17 cellular contexts compared by ENCODE assay signal in the genomic region with DNA sequence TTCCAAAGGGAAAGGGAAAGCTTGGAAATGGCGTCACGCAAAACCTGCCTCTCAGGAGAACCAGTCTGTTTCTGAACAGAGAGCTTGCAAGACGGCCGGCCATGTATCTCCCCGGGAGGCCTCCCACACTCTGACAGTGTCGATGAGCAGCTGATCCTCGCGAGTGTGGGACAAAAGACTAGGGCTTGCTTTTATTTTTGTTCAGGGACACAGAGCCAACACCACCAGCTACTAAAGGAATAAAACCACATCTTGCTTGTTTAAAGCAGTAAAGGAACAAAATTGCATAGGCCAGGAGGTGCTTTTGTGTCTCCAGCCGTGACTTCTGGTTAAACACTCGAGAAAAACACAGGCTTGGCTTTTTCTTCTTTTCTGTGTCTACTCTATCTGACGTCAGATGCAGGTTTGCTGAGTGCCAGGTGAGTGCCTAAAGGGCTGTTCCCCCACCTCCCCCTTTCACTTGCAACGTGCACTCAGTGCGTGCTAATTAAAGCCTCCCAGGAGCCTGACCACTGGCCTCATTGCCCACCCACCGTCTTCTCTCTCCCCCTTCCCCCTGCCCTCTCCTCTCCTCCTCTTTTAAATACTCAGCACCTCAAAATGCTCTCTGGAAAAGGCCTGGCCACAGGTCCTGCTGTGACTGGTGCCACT. TPM values are rescaled to one million over a fixed set of nuclear protein-coding genes. Genes with fewer than 3 reads are reported as not detected.
DNase-seq lines count a peak whose midpoint lies in the region; ATAC-seq, FAIRE-seq and TF ChIP-seq lines count a peak whose summit lies in the region.
"Had no signal": no experiment of that assay in that cellular context is flagged by ENCODE, and none has a peak within 500 bp of the region (broad histone marks: within the 10 kb centered on the region; RNA-seq: fewer than 3 reads in every experiment).

No MANE protein-coding gene starts in this region.

- no peak overlapping the region for H3K27ac Mint-ChIP-seq in activated naive CD8-positive, alpha-beta T cell treated with anti-CD3 and anti-CD28 coated beads for 36 hours
- no peak overlapping the region for H3K27ac Mint-ChIP-seq in T-helper 2 cell treated with Interferon-gamma antibody and Interleukin-4, amounts not matched to agents 5 μg/mL and 100 μg/mL, for 36 hours
- H3K27ac Mint-ChIP-seq: activated CD4-positive, alpha-beta T cell treated with anti-CD3 and anti-CD28 coated beads for 36 hours; T-helper 1 cell treated with Interleukin-12 subunit alpha and Interleukin-12 subunit beta and Interleukin-4 antibody, amounts not matched to agents 30 μg/mL and 1 μg/mL, for 36 hours had no signal

- H3K27ac ChIP-seq in HepG2 (ENCODE audit: extremely low read length, insufficient read depth, low read length), result peak overlapping the region; percentile 38
- H3K27ac ChIP-seq in upper lobe of right lung, result peak overlapping the region; percentile 55
- H3K27ac ChIP-seq: HL-60, Peyer's patch had no signal

- CTCF ChIA-PET in HepG2 (lab: Yijun Ruan, JAX; ENCODE audit: low intra/inter-chr PET ratio, low total read pairs), result no interaction called here

- intact Hi-C loops in Right ventricle myocardium superior (cut with DNase I), result no loop called here
- intact Hi-C loops in cardiac septum (cut with DNase I), result no loop called here
- intact Hi-C loops in HepG2 (cut with micrococcal nuclease; ENCODE audit: unreplicated experiment), result no loop called here
- intact Hi-C loops in upper lobe of right lung (cut with DNase I), result no loop called here

- H2AFZ ChIP-seq in HepG2 (ENCODE audit: low read length), result no peak overlapping the region

- POLR2A ChIA-PET in HepG2 (lab: Yijun Ruan, JAX), result interaction anchor here (0.9 to 2.9 kb wide), 3 partner anchors 9 to 20 kb away, joined by 3 to 12 read pairs (median 4); no protein-coding TSS in a partner anchor

- no peaks in the 10 kb centered on the region for H3K79me2 ChIP-seq in HepG2 (ENCODE audit: insufficient read depth, low read length)

- peaks cover 6% of the 10 kb centered on the region for H3K36me3 Mint-ChIP-seq in activated naive CD8-positive, alpha-beta T cell treated with anti-CD3 and anti-CD28 coated beads for 36 hours
- H3K36me3 Mint-ChIP-seq in T-helper 2 cell treated with Interferon-gamma antibody and Interleukin-4, amounts not matched to agents 5 μg/mL and 100 μg/mL, for 36 hours (ENCODE audit: low read depth), result peaks cover 3% of the 10 kb centered on the region

- no peak for TF ChIP-seq EP300 in HepG2 (IDR thresholded peaks at IDR 0.05; ENCODE audit: low read depth in 2 of 2, low read length in 2 of 2)
- no peak for TF ChIP-seq EP300 in HepG2 (CRISPR knock-in tag; IDR thresholded peaks at IDR 0.05; ENCODE audit: borderline replicate concordance)

- WGBS in HepG2 (ENCODE audit: low lambda C conversion rate), result 95% methylated on average over 14 of the region's 14 CpGs

- no peak overlapping the region for H3K4me2 ChIP-seq in HepG2 (ENCODE audit: low read depth, low read length)
- H3K4me2 ChIP-seq: smooth muscle cell had no signal

- H3K4me3 Mint-ChIP-seq in activated naive CD8-positive, alpha-beta T cell treated with anti-CD3 and anti-CD28 coated beads for 36 hours, result no peak overlapping the region
- H3K4me3 Mint-ChIP-seq in T-helper 2 cell treated with Interferon-gamma antibody and Interleukin-4, amounts not matched to agents 5 μg/mL and 100 μg/mL, for 36 hours, result no peak overlapping the region
- H3K4me3 Mint-ChIP-seq: activated CD4-positive, alpha-beta T cell treated with anti-CD3 and anti-CD28 coated beads for 36 hours; T-helper 1 cell treated with Interleukin-12 subunit alpha and Interleukin-12 subunit beta and Interleukin-4 antibody, amounts not matched to agents 30 μg/mL and 1 μg/mL, for 36 hours had no signal

- H3K36me3 ChIP-seq in HepG2 (replicated peaks in 1 of 2; ENCODE audit: control insufficient read depth in 1 of 2, insufficient read depth in 2 of 2, low read length in 2 of 2), result peaks cover 1 to 3% of the 10 kb centered on the region in 2 experiments; a peak in 2 of 5 replicates
- no peaks in the 10 kb centered on the region for H3K36me3 ChIP-seq in upper lobe of right lung
- H3K36me3 ChIP-seq: Peyer's patch had no signal

- H3K27me3 ChIP-seq in HepG2 (ENCODE audit: control insufficient read depth in 1 of 2, insufficient read depth in 2 of 2, low read length in 2 of 2), result no peaks in the 10 kb centered on the region
- no peaks in the 10 kb centered on the region for H3K27me3 ChIP-seq in upper lobe of right lung
- H3K27me3 ChIP-seq: Peyer's patch had no signal

- peaks cover 10% of the 10 kb centered on the region for H3K27me3 Mint-ChIP-seq in activated naive CD8-positive, alpha-beta T cell treated with anti-CD3 and anti-CD28 coated beads for 36 hours
- no peaks in the 10 kb centered on the region for H3K27me3 Mint-ChIP-seq in T-helper 2 cell treated with Interferon-gamma antibody and Interleukin-4, amounts not matched to agents 5 μg/mL and 100 μg/mL, for 36 hours (ENCODE audit: low read depth)

- peaks cover 12% of the 10 kb centered on the region for H3K9me3 Mint-ChIP-seq in activated naive CD8-positive, alpha-beta T cell treated with anti-CD3 and anti-CD28 coated beads for 36 hours
- peaks cover 15% of the 10 kb centered on the region for H3K9me3 Mint-ChIP-seq in T-helper 2 cell treated with Interferon-gamma antibody and Interleukin-4, amounts not matched to agents 5 μg/mL and 100 μg/mL, for 36 hours

- TF ChIP-seq POLR2A in HepG2 (IDR thresholded peaks at IDR 0.05; ENCODE audit: insufficient read depth in 1 of 2, low read depth in 2 of 2, low read length in 2 of 2), result no peak

- TF ChIP-seq CTCF in HepG2 (CRISPR knock-in tag; IDR thresholded peaks at IDR 0.05) (no peak), upper lobe of right lung (IDR thresholded peaks at IDR 0.05) (no peak)

- H3K9ac ChIP-seq in HepG2 (ENCODE audit: insufficient read depth, low read depth, low read length), result no peak overlapping the region

- H3K9me3 ChIP-seq in HepG2 (ENCODE audit: low read length) (peaks cover 13% of the 10 kb centered on the region), upper lobe of right lung (peaks cover 9% of the 10 kb centered on the region)

- no peak for DNase-seq in Right ventricle myocardium superior
- no peak for DNase-seq in cardiac septum (ENCODE audit: low spot score)
- DNase-seq in NCI-H748 treated with DMSO at 0.1 percent for 48 hours (lab: John Stamatoyannopoulos, UW), result peak; percentile 44
- DNase-seq in HepG2 (ENCODE audit: low spot score), result no peak
- DNase-seq in upper lobe of right lung, result no peak
- no peak for DNase-seq in activated naive CD8-positive, alpha-beta T cell treated with anti-CD3 and anti-CD28 coated beads for 36 hours
- no peak for DNase-seq in T-helper 2 cell treated with Interferon-gamma antibody and Interleukin-4, amounts not matched to agents 5 μg/mL and 100 μg/mL, for 36 hours (ENCODE audit: low spot score)
- DNase-seq: activated CD4-positive, alpha-beta T cell treated with anti-CD3 and anti-CD28 coated beads for 36 hours; cortex of kidney; Kasumi-1; NCI-H446 treated with DMSO at 0.1 percent for 48 hours; Peyer's patch had no signal

- FAIRE-seq in HepG2 (lab: Jason Lieb, UNC), result no peak

- H3K4me1 ChIP-seq in HepG2 (ENCODE audit: insufficient read depth, low read length) (peaks cover 35% of the 10 kb centered on the region), upper lobe of right lung (no peaks in the 10 kb centered on the region)
- H3K4me1 ChIP-seq: Peyer's patch had no signal

- H4K20me1 ChIP-seq in HepG2 (ENCODE audit: insufficient read depth, low read length), result no peaks in the 10 kb centered on the region

- no peaks in the 10 kb centered on the region for H3K4me1 Mint-ChIP-seq in activated naive CD8-positive, alpha-beta T cell treated with anti-CD3 and anti-CD28 coated beads for 36 hours
- peaks cover 2% of the 10 kb centered on the region for H3K4me1 Mint-ChIP-seq in T-helper 2 cell treated with Interferon-gamma antibody and Interleukin-4, amounts not matched to agents 5 μg/mL and 100 μg/mL, for 36 hours (ENCODE audit: low read depth)
- H3K4me1 Mint-ChIP-seq: activated CD4-positive, alpha-beta T cell treated with anti-CD3 and anti-CD28 coated beads for 36 hours had no signal

- no peak overlapping the region for H3K4me3 ChIP-seq in HepG2 (replicated peaks in 1 of 3; ENCODE audit: insufficient read depth in 1 of 3, low read depth in 2 of 3, low read length in 3 of 3)
- no peak overlapping the region for H3K4me3 ChIP-seq in upper lobe of right lung
- H3K4me3 ChIP-seq: Peyer's patch, smooth muscle cell had no signal

- TF ChIP-seq RAD21 in HepG2 (CRISPR knock-in tag; IDR thresholded peaks at IDR 0.05), result no peak

- no TSS peak for BruUV-seq in HepG2 (replicated peaks; lab: Mats Ljungman, UMichigan)

- ATAC-seq in Right ventricle myocardium superior (ENCODE audit: poor library complexity), result peak; percentile 26
- no peak for ATAC-seq in HepG2
- peak; percentile 6 for ATAC-seq in upper lobe of right lung
- no peak for ATAC-seq in GM21360 (IDR thresholded peaks at IDR 0.05; ENCODE audit: unreplicated experiment)
- ATAC-seq: activated CD4-positive, alpha-beta T cell treated with anti-CD3 and anti-CD28 coated beads for 36 hours; HCT116 had no signal

- in situ Hi-C loops in HepG2 (cut with HindIII; ENCODE audit: extremely low pct_ligation_motif_present, low pct_unique_long_range_greater_than_20kb), result no loop called here

RNA-seq across cellular contexts. Expression of a gene that starts 41.7 kb away (rescaled TPM):
- total RNA-seq in Right ventricle myocardium superior (2.7 TPM), cardiac septum (2.9 TPM), HepG2 (2016; rRNA removed; fragmentation: Illumina TruSeq; extraction: Trizol) (3.9 and 4.8 TPM in 2 replicates), upper lobe of right lung (3.6 TPM)
- 0.97 and 1.1 TPM in 2 replicates for total RNA-seq in HepG2 (2016; cell fraction: cytosol; rRNA removed; fragmentation: Illumina TruSeq; extraction: Trizol; ENCODE audit: low read depth)
- total RNA-seq in HepG2 (2016; cell fraction: insoluble cytoplasmic fraction; rRNA removed; fragmentation: Illumina TruSeq; extraction: Trizol), result 3.1 and 4.8 TPM in 2 replicates
- 3.5 and 4.4 TPM in 2 replicates for total RNA-seq in HepG2 (2016; cell fraction: membrane; rRNA removed; fragmentation: Illumina TruSeq; extraction: Trizol)
- 5.2 and 5.7 TPM in 2 replicates for total RNA-seq in HepG2 (2016; cell fraction: nucleus; rRNA removed; fragmentation: Illumina TruSeq; extraction: Trizol)
- 16.5 and 24.3 TPM in 2 replicates for polyA plus RNA-seq in HepG2 (2011; rRNA removed)
- polyA plus RNA-seq in HepG2 (2011; cell fraction: cytosol; rRNA removed), result 17.5 and 19.8 TPM in 2 replicates
- 25.9 and 31.8 TPM in 2 replicates for polyA plus RNA-seq in HepG2 (2011; cell fraction: nucleus; rRNA removed)
- polyA plus RNA-seq in HepG2 (2012), result 24.1 and 27.1 TPM in 2 replicates
- polyA plus RNA-seq in HepG2 (2016; cell fraction: cytosol; fragmentation: Illumina TruSeq; extraction: Trizol; ENCODE audit: low read depth), result 0.99 and 1.3 TPM in 2 replicates
- polyA plus RNA-seq in HepG2 (2016; cell fraction: insoluble cytoplasmic fraction; fragmentation: Illumina TruSeq; extraction: Trizol; ENCODE audit: low read depth), result 4.4 and 5.5 TPM in 2 replicates
- polyA plus RNA-seq in HepG2 (2016; cell fraction: membrane; fragmentation: Illumina TruSeq; extraction: Trizol; ENCODE audit: low read depth), result 2.9 and 3.4 TPM in 2 replicates
- 10.0 TPM in 2 replicates for polyA plus RNA-seq in HepG2 (2016; cell fraction: nucleus; fragmentation: Illumina TruSeq; extraction: Trizol; ENCODE audit: insufficient read depth, low read depth)
- polyA minus RNA-seq in HepG2 (2011; rRNA and poly(A)+ RNA removed; ENCODE audit: low replicate concordance), result 3.8 and 34.5 TPM in 2 replicates
- polyA minus RNA-seq in HepG2 (2011; cell fraction: cytosol; rRNA and poly(A)+ RNA removed), result 16.0 and 20.9 TPM in 2 replicates
- polyA minus RNA-seq in HepG2 (2011; cell fraction: nucleus; rRNA and poly(A)+ RNA removed), result 10.4 and 13.4 TPM in 2 replicates
- 1 to 10 TPM; 1.8 to 1.9 TPM for total RNA-seq in activated naive CD8-positive, alpha-beta T cell treated with anti-CD3 and anti-CD28 coated beads for 36 hours

RNA-seq across cellular contexts. Expression of a gene that starts 43.0 kb away (rescaled TPM):
- total RNA-seq in Right ventricle myocardium superior (not detected), cardiac septum (not detected), HepG2 (2016; rRNA removed; fragmentation: Illumina TruSeq; extraction: Trizol) (not detected in 2 replicates), upper lobe of right lung (not detected)
- total RNA-seq in HepG2 (2016; cell fraction: cytosol; rRNA removed; fragmentation: Illumina TruSeq; extraction: Trizol; ENCODE audit: low read depth), result not detected in 2 replicates
- total RNA-seq in HepG2 (2016; cell fraction: insoluble cytoplasmic fraction; rRNA removed; fragmentation: Illumina TruSeq; extraction: Trizol), result not detected in 2 replicates
- total RNA-seq in HepG2 (2016; cell fraction: membrane; rRNA removed; fragmentation: Illumina TruSeq; extraction: Trizol), result not detected in 2 replicates
- total RNA-seq in HepG2 (2016; cell fraction: nucleus; rRNA removed; fragmentation: Illumina TruSeq; extraction: Trizol), result not detected in 2 replicates
- polyA plus RNA-seq in HepG2 (2011; rRNA removed), result not detected in 2 replicates
- not detected in 2 replicates for polyA plus RNA-seq in HepG2 (2011; cell fraction: cytosol; rRNA removed)
- not detected in 2 replicates for polyA plus RNA-seq in HepG2 (2011; cell fraction: nucleus; rRNA removed)
- not detected in 2 replicates for polyA plus RNA-seq in HepG2 (2012)
- not detected in 2 replicates for polyA plus RNA-seq in HepG2 (2016; cell fraction: cytosol; fragmentation: Illumina TruSeq; extraction: Trizol; ENCODE audit: low read depth)
- not detected in 2 replicates for polyA plus RNA-seq in HepG2 (2016; cell fraction: insoluble cytoplasmic fraction; fragmentation: Illumina TruSeq; extraction: Trizol; ENCODE audit: low read depth)
- polyA plus RNA-seq in HepG2 (2016; cell fraction: membrane; fragmentation: Illumina TruSeq; extraction: Trizol; ENCODE audit: low read depth), result not detected in 2 replicates
- not detected in 2 replicates for polyA plus RNA-seq in HepG2 (2016; cell fraction: nucleus; fragmentation: Illumina TruSeq; extraction: Trizol; ENCODE audit: insufficient read depth, low read depth)
- polyA minus RNA-seq in HepG2 (2011; rRNA and poly(A)+ RNA removed; ENCODE audit: low replicate concordance), result 0.16 TPM in 1 of 2 replicates, not detected in the other
- polyA minus RNA-seq in HepG2 (2011; cell fraction: cytosol; rRNA and poly(A)+ RNA removed), result not detected in 2 replicates
- not detected in 2 replicates for polyA minus RNA-seq in HepG2 (2011; cell fraction: nucleus; rRNA and poly(A)+ RNA removed)
- total RNA-seq in activated naive CD8-positive, alpha-beta T cell treated with anti-CD3 and anti-CD28 coated beads for 36 hours, result not detected
- total RNA-seq: activated CD4-positive, alpha-beta T cell treated with anti-CD3 and anti-CD28 coated beads for 36 hours; Peyer's patch; smooth muscle cell had no signal
- polyA plus RNA-seq: smooth muscle cell had no signal

RNA-seq across cellular contexts. Expression of a gene that starts 54.3 kb away (rescaled TPM):
- total RNA-seq in Right ventricle myocardium superior (not detected), cardiac septum (not detected), HepG2 (2016; rRNA removed; fragmentation: Illumina TruSeq; extraction: Trizol) (not detected in 2 replicates), upper lobe of right lung (not detected)
- total RNA-seq in HepG2 (2016; cell fraction: cytosol; rRNA removed; fragmentation: Illumina TruSeq; extraction: Trizol; ENCODE audit: low read depth), result not detected in 2 replicates
- not detected in 2 replicates for total RNA-seq in HepG2 (2016; cell fraction: insoluble cytoplasmic fraction; rRNA removed; fragmentation: Illumina TruSeq; extraction: Trizol)
- not detected in 2 replicates for total RNA-seq in HepG2 (2016; cell fraction: membrane; rRNA removed; fragmentation: Illumina TruSeq; extraction: Trizol)
- total RNA-seq in HepG2 (2016; cell fraction: nucleus; rRNA removed; fragmentation: Illumina TruSeq; extraction: Trizol), result not detected in 2 replicates
- not detected in 2 replicates for polyA plus RNA-seq in HepG2 (2011; rRNA removed)
- not detected in 2 replicates for polyA plus RNA-seq in HepG2 (2011; cell fraction: cytosol; rRNA removed)
- polyA plus RNA-seq in HepG2 (2011; cell fraction: nucleus; rRNA removed), result 0.14 TPM in 1 of 2 replicates, not detected in the other
- not detected in 2 replicates for polyA plus RNA-seq in HepG2 (2012)
- not detected in 2 replicates for polyA plus RNA-seq in HepG2 (2016; cell fraction: cytosol; fragmentation: Illumina TruSeq; extraction: Trizol; ENCODE audit: low read depth)
- not detected in 2 replicates for polyA plus RNA-seq in HepG2 (2016; cell fraction: insoluble cytoplasmic fraction; fragmentation: Illumina TruSeq; extraction: Trizol; ENCODE audit: low read depth)
- not detected in 2 replicates for polyA plus RNA-seq in HepG2 (2016; cell fraction: membrane; fragmentation: Illumina TruSeq; extraction: Trizol; ENCODE audit: low read depth)
- not detected in 2 replicates for polyA plus RNA-seq in HepG2 (2016; cell fraction: nucleus; fragmentation: Illumina TruSeq; extraction: Trizol; ENCODE audit: insufficient read depth, low read depth)
- polyA minus RNA-seq in HepG2 (2011; rRNA and poly(A)+ RNA removed; ENCODE audit: low replicate concordance), result not detected in 2 replicates
- polyA minus RNA-seq in HepG2 (2011; cell fraction: cytosol; rRNA and poly(A)+ RNA removed), result not detected in 2 replicates
- polyA minus RNA-seq in HepG2 (2011; cell fraction: nucleus; rRNA and poly(A)+ RNA removed), result not detected in 2 replicates
- not detected for total RNA-seq in activated naive CD8-positive, alpha-beta T cell treated with anti-CD3 and anti-CD28 coated beads for 36 hours
- total RNA-seq: activated CD4-positive, alpha-beta T cell treated with anti-CD3 and anti-CD28 coated beads for 36 hours; Peyer's patch; smooth muscle cell had no signal
- polyA plus RNA-seq: smooth muscle cell had no signal

Comparison
In these comparisons a context has a peak if more than half of its experiments do, and no peak if none do; other contexts are left out.
1. ATAC-seq: peak in Right ventricle myocardium superior (single experiment) and upper lobe of right lung (single experiment); none in HepG2 (single experiment) and GM21360 (single experiment).